13 cellular contexts compared by ENCODE assay signal in the genomic region with DNA sequence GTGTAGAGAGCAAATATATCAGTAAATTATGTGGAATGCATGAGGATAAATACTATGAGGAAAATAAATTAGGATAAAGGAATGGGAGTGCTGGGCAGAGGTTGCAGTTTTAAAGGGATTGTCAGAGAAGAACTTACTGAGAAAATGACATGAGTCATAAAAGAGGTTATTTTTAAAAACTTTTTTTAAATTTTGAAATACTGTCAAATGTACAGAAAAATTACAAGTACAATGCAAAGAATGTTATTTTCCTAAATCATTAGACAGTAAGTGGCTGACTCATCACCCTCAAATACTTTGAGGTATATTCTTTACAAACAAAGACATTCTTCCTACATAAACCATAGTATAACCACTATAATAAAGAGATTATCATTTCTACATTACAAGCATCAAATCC.
"Had no signal": no experiment of that assay in that cellular context is flagged by ENCODE, and none has a peak within 500 bp of the region (broad histone marks: within the 10 kb centered on the region; RNA-seq: fewer than 3 reads in every experiment).

No MANE protein-coding gene starts in this region.

- DNase-seq: activated CD8-positive, alpha-beta memory T cell treated with anti-CD3 and anti-CD28 coated beads, Interleukin-2, amount 50 U/mL, for 48 hours; activated CD8-positive, alpha-beta T cell treated with anti-CD3 and anti-CD28 coated beads for 36 hours; activated naive CD4-positive, alpha-beta T cell treated with Interleukin-2 at 50 U/mL for 16 hours; heart right ventricle; islet precursor cell; left lung; nephron progenitor cell; psoas muscle; right lobe of liver; stimulated activated CD4-positive, alpha-beta T cell treated with anti-CD3 and anti-CD28 coated beads, Interleukin-12 subunit alpha, Interleukin-12 subunit beta, amount 100 ng/mL, for 4 hours; stimulated activated naive CD4-positive, alpha-beta T cell; substantia nigra; T-cell had no signal

- ATAC-seq: activated CD8-positive, alpha-beta T cell treated with anti-CD3 and anti-CD28 coated beads for 36 hours; heart right ventricle; left lung; psoas muscle; right lobe of liver; T-cell had no signal

- H3K4me3 ChIP-seq: heart right ventricle, left lung, psoas muscle, right lobe of liver had no signal
